Comparison of ENCODE assay signal across 22 cellular contexts in the genomic region with DNA sequence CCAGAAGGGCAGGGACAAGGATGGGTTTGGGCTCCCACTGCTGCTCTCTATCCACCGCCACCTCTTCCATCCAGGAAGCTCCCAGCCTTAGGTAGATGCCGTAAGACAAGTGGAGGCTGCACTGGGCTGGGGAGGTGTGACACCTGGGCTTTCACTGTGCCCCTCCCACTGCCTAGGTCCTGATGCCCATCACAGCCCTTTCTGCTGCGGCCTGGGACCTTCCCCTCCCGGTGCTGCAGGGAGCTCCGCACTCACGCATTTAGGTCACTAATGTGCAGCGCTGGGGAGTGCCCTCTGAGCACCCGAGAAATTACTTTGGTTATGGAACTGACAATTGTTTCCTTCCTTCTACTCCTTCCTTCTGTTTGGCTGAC. TPM values are rescaled to one million over a fixed set of nuclear protein-coding genes. Genes with fewer than 3 reads are reported as not detected.
"Had no signal": no experiment of that assay in that cellular context is flagged by ENCODE, and none has a peak within 500 bp of the region (broad histone marks: within the 10 kb centered on the region; RNA-seq: fewer than 3 reads in every experiment).

No MANE protein-coding gene starts in this region.

- H3K4me1 Mint-ChIP-seq: activated CD4-positive, alpha-beta T cell treated with anti-CD3 and anti-CD28 coated beads for 36 hours; activated naive CD8-positive, alpha-beta T cell treated with anti-CD3 and anti-CD28 coated beads, Interleukin-2, amount 50 U/mL, for 24 hours; brain; immature natural killer cell; nephron progenitor cell had no signal

- H3K36me3 ChIP-seq: gastrocnemius medialis had no signal

- DNase-seq: activated CD4-positive, alpha-beta memory T cell treated with anti-CD3 and anti-CD28 coated beads for 36 hours; activated CD4-positive, alpha-beta T cell treated with anti-CD3 and anti-CD28 coated beads for 36 hours; activated naive CD4-positive, alpha-beta T cell treated with anti-CD3 and anti-CD28 coated beads, Interleukin-2, amount 10 ng/mL, durations not matched to agents 7 days and 5 days; activated naive CD8-positive, alpha-beta T cell treated with anti-CD3 and anti-CD28 coated beads, Interleukin-2, amount 50 U/mL, for 24 hours; activated T-cell treated with anti-CD3 and anti-CD28 coated beads, Interleukin-2, amount 50 U/mL, for 4 hours; anterior cingulate cortex; effector CD4-positive, alpha-beta T cell; gastrocnemius medialis; immature natural killer cell; midbrain; nephron progenitor cell; stimulated activated naive B cell treated with anti-CD40 and anti-IgM and Interleukin-4, amounts not matched to agents 10 μg/mL and 1 μg/mL and 100 μg/mL, for 72 hours had no signal

- H3K27ac Mint-ChIP-seq: activated CD4-positive, alpha-beta memory T cell treated with anti-CD3 and anti-CD28 coated beads for 36 hours; activated CD4-positive, alpha-beta T cell treated with anti-CD3 and anti-CD28 coated beads for 36 hours; activated naive CD4-positive, alpha-beta T cell treated with anti-CD3 and anti-CD28 coated beads, Interleukin-2, amount 10 ng/mL, durations not matched to agents 7 days and 5 days; activated naive CD8-positive, alpha-beta T cell treated with anti-CD3 and anti-CD28 coated beads, Interleukin-2, amount 50 U/mL, for 24 hours; brain; immature natural killer cell; nephron progenitor cell; stimulated activated naive B cell treated with anti-CD40 and anti-IgM and Interleukin-4, amounts not matched to agents 10 μg/mL and 1 μg/mL and 100 μg/mL, for 72 hours had no signal

- H3K27me3 ChIP-seq: gastrocnemius medialis had no signal

- H3K4me3 Mint-ChIP-seq: activated CD4-positive, alpha-beta memory T cell treated with anti-CD3 and anti-CD28 coated beads for 36 hours; activated CD4-positive, alpha-beta T cell treated with anti-CD3 and anti-CD28 coated beads for 36 hours; activated naive CD4-positive, alpha-beta T cell treated with anti-CD3 and anti-CD28 coated beads, Interleukin-2, amount 10 ng/mL, durations not matched to agents 7 days and 5 days; activated naive CD8-positive, alpha-beta T cell treated with anti-CD3 and anti-CD28 coated beads, Interleukin-2, amount 50 U/mL, for 24 hours; activated T-cell treated with anti-CD3 and anti-CD28 coated beads, Interleukin-2, amount 50 U/mL, for 4 hours; brain; immature natural killer cell; nephron progenitor cell; stimulated activated naive B cell treated with anti-CD40 and anti-IgM and Interleukin-4, amounts not matched to agents 10 μg/mL and 1 μg/mL and 100 μg/mL, for 72 hours had no signal

- H3K4me3 ChIP-seq: lung had no signal

- H3K9me3 Mint-ChIP-seq: activated CD4-positive, alpha-beta memory T cell treated with anti-CD3 and anti-CD28 coated beads for 36 hours; activated naive CD4-positive, alpha-beta T cell treated with anti-CD3 and anti-CD28 coated beads, Interleukin-2, amount 10 ng/mL, durations not matched to agents 7 days and 5 days; activated T-cell treated with anti-CD3 and anti-CD28 coated beads, Interleukin-2, amount 50 U/mL, for 4 hours had no signal

- H3K9me3 ChIP-seq: gastrocnemius medialis had no signal

- H3K36me3 Mint-ChIP-seq: activated CD4-positive, alpha-beta memory T cell treated with anti-CD3 and anti-CD28 coated beads for 36 hours; activated naive CD4-positive, alpha-beta T cell treated with anti-CD3 and anti-CD28 coated beads, Interleukin-2, amount 10 ng/mL, durations not matched to agents 7 days and 5 days; brain had no signal

- ATAC-seq: activated CD4-positive, alpha-beta T cell treated with anti-CD3 and anti-CD28 coated beads for 36 hours; activated naive CD8-positive, alpha-beta T cell treated with anti-CD3 and anti-CD28 coated beads, Interleukin-2, amount 50 U/mL, for 24 hours; activated T-cell treated with anti-CD3 and anti-CD28 coated beads, Interleukin-2, amount 50 U/mL, for 4 hours; stimulated activated naive B cell treated with anti-CD40 and anti-IgM and Interleukin-4, amounts not matched to agents 10 μg/mL and 1 μg/mL and 100 μg/mL, for 72 hours had no signal

RNA-seq across cellular contexts. Expression of a gene that starts 0.8 kb away (rescaled TPM):
- total RNA-seq: activated CD4-positive, alpha-beta memory T cell treated with anti-CD3 and anti-CD28 coated beads for 36 hours; activated CD4-positive, alpha-beta T cell treated with anti-CD3 and anti-CD28 coated beads for 36 hours; activated T-cell treated with anti-CD3 and anti-CD28 coated beads, Interleukin-2, amount 50 U/mL, for 4 hours; pulmonary artery endothelial cell; T-helper 2 cell treated with Interferon-gamma antibody and Interleukin-4, amounts not matched to agents 100 ng/mL and 5 ng/mL, for 36 hours had no signal
- polyA plus RNA-seq: immature natural killer cell had no signal

RNA-seq across cellular contexts. Expression of a gene that starts 33.9 kb away (rescaled TPM):
- total RNA-seq: activated CD4-positive, alpha-beta memory T cell treated with anti-CD3 and anti-CD28 coated beads for 36 hours; activated CD4-positive, alpha-beta T cell treated with anti-CD3 and anti-CD28 coated beads for 36 hours; activated T-cell treated with anti-CD3 and anti-CD28 coated beads, Interleukin-2, amount 50 U/mL, for 4 hours; esophagus mucosa; gastrocnemius medialis; lung; myocyte; osteoblast; pulmonary artery endothelial cell; sciatic nerve; SK-MEL-5; T-helper 2 cell treated with Interferon-gamma antibody and Interleukin-4, amounts not matched to agents 100 ng/mL and 5 ng/mL, for 36 hours; ureter had no signal
- polyA plus RNA-seq: immature natural killer cell, lung had no signal

RNA-seq across cellular contexts. Expression of a gene that starts 56.8 kb away (rescaled TPM):
- total RNA-seq: SK-MEL-5 had no signal
